23 cellular contexts compared by ENCODE assay signal in the genomic region with DNA sequence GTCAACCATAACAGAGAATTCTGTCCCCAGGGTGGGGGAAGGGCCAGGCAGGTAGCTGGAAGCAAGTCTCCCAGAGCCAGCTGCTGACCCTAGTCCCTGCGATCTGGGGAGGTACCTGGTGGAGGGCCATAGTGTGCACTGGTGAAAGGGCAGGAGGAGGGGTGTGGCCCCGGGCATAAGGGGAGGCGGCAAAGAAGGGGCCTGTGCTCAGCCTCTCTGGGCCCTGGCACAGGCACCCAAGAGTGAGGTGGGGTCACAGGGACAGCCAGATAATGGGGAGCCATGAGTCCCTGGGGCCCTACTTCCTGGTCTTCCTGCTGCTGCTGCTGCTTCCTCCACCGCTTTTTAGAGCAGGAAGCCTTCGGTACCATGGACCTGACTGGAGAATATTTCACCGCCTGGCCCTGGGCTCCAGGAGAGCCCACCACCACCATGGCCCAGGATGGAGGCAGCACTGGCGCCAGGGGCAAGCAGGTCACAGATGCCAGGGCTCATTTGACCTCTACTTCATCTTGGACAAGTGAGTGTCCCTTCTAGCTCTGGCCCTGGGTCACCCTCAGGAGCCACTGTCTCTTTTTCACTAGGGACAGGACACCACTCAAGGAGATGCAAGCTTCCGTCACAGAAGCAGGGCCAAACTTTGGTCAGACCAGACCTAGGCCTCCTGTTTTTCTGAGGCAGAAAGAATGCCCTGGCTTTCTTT. TPM values are rescaled to one million over a fixed set of nuclear protein-coding genes. Genes with fewer than 3 reads are reported as not detected.
DNase-seq lines count a peak whose midpoint lies in the region; TF ChIP-seq lines count a peak whose summit lies in the region.
"Had no signal": no experiment of that assay in that cellular context is flagged by ENCODE, and none has a peak within 500 bp of the region (broad histone marks: within the 10 kb centered on the region; RNA-seq: fewer than 3 reads in every experiment).

ANTXRL (plus strand) TSS at position 7 of the 703 bp plus-strand sequence; CDS start at position 273, 266 bp downstream.

- H3K27ac Mint-ChIP-seq in CD8-positive, alpha-beta memory T cell, result peak within 1 kb of the TSS in 1 of 8 donors; percentile 52
- no peak within 1 kb of the TSS for H3K27ac Mint-ChIP-seq in chondrocyte (ENCODE audit: unreplicated experiment)

- no peak within 1 kb of the TSS for H3K27ac ChIP-seq in CD8-positive, alpha-beta memory T cell (ENCODE audit: low read depth, low read length)
- H3K27ac ChIP-seq in parathyroid adenoma (peak within 1 kb of the TSS; percentile 41), GM23248 (no peak within 1 kb of the TSS)

- peaks cover 4% of the 10 kb centered on the region for H3K27me3 ChIP-seq in CD8-positive, alpha-beta memory T cell (ENCODE audit: insufficient read depth, low read length, poor library complexity, severe bottlenecking)
- H3K27me3 ChIP-seq in parathyroid adenoma (ENCODE audit: control insufficient read depth, insufficient read depth, low read length) (no peaks in the 10 kb centered on the region), GM23248 (replicated peaks; ENCODE audit: insufficient read depth) (no peaks in the 10 kb centered on the region)
- H3K27me3 ChIP-seq: thyroid gland had no signal

- H3F3A ChIP-seq in GM23248 (ENCODE audit: insufficient read depth), result peaks cover 7% of the 10 kb centered on the region; the same call in 1 of the 2 replicates

- H4K20me1 ChIP-seq in GM23248 (ENCODE audit: insufficient read depth), result no peaks in the 10 kb centered on the region

- no peaks in the 10 kb centered on the region for H3K36me3 Mint-ChIP-seq in CD8-positive, alpha-beta memory T cell
- peaks cover 1% of the 10 kb centered on the region for H3K36me3 Mint-ChIP-seq in chondrocyte (ENCODE audit: low read depth)

- peak; percentile 6 for DNase-seq in activated CD4-positive, alpha-beta T cell treated with anti-CD3 and anti-CD28 coated beads for 1 hour
- DNase-seq in activated CD4-positive, alpha-beta T cell treated with anti-CD3 and anti-CD28 coated beads, Interleukin-2, amount 50 U/mL, for 48 hours, result no peak
- DNase-seq in CD8-positive, alpha-beta memory T cell, result peak in 1 of 5 donors; percentile 44
- DNase-seq in chondrocyte (ENCODE audit: low spot score) (peak; percentile 68), kidney tubule cell (ENCODE audit: low spot score) (no peak), NK-92 (lab: John Stamatoyannopoulos, UW; ENCODE audit: unreplicated experiment) (no peak), GM23248 (no peak)
- DNase-seq: 8988T; activated T-cell treated with anti-CD3 and anti-CD28 coated beads, Interleukin-2, amount 50 U/mL, for 1 hour; anterior cingulate cortex; GOT3; MV-4-11; NCI-H524 treated with DMSO at 0.1 percent for 48 hours; stimulated activated CD4-positive, alpha-beta T cell treated with anti-CD3 and anti-CD28 coated beads, Interleukin-4, amount 100 ng/mL, for 1 hour; T-helper 9 cell had no signal

- H3K9me3 Mint-ChIP-seq in CD8-positive, alpha-beta memory T cell, result no peaks in the 10 kb centered on the region
- H3K9me3 Mint-ChIP-seq in chondrocyte (ENCODE audit: low read depth), result peaks cover 3% of the 10 kb centered on the region

- H3K79me2 ChIP-seq in parathyroid adenoma (no peaks in the 10 kb centered on the region), GM23248 (ENCODE audit: insufficient read depth) (no peaks in the 10 kb centered on the region)

- peaks cover 9 to 23% (median 21%) of the 10 kb centered on the region in 3 donors for H3K4me1 Mint-ChIP-seq in CD8-positive, alpha-beta memory T cell
- H3K4me1 Mint-ChIP-seq in chondrocyte (ENCODE audit: low read depth), result peaks cover 18% of the 10 kb centered on the region

- WGBS in GM23248 (ENCODE audit: low coverage in 1 of 2, low lambda C conversion rate in 2 of 2, missing lambda C conversion rate in 2 of 2), 2 experiments, result 95 to 98% methylated on average over 8 of the region's 8 CpGs

- H3K4me1 ChIP-seq in CD8-positive, alpha-beta memory T cell (ENCODE audit: insufficient read depth, low read length), result peaks cover 16% of the 10 kb centered on the region
- peaks cover 28% of the 10 kb centered on the region for H3K4me1 ChIP-seq in parathyroid adenoma
- peaks cover 23% of the 10 kb centered on the region for H3K4me1 ChIP-seq in GM23248 (ENCODE audit: insufficient read depth)

- CTCF ChIA-PET in CD8-positive, alpha-beta memory T cell (lab: Charles Lee), result no interaction called here

- no peak within 1 kb of the TSS for H3K4me2 ChIP-seq in parathyroid adenoma (ENCODE audit: low read length)
- H3K4me2 ChIP-seq in GM23248 (ENCODE audit: unreplicated experiment), result no peak within 1 kb of the TSS

- no peaks in the 10 kb centered on the region for H3K9me3 ChIP-seq in CD8-positive, alpha-beta memory T cell (ENCODE audit: low read length)
- H3K9me3 ChIP-seq in parathyroid adenoma (ENCODE audit: control insufficient read depth, low read length) (no peaks in the 10 kb centered on the region), GM23248 (ENCODE audit: low read depth) (no peaks in the 10 kb centered on the region)
- H3K9me3 ChIP-seq: thyroid gland had no signal

- TF ChIP-seq CTCF in chondrocyte (IDR thresholded peaks at IDR 0.05) (no peak), parathyroid adenoma (IDR thresholded peaks at IDR 0.05) (no peak)

- H2AFZ ChIP-seq in parathyroid adenoma (peak within 1 kb of the TSS; percentile 71), GM23248 (no peak within 1 kb of the TSS)

- H3K36me3 ChIP-seq in CD8-positive, alpha-beta memory T cell (ENCODE audit: insufficient read depth, low read length), result no peaks in the 10 kb centered on the region
- H3K36me3 ChIP-seq in parathyroid adenoma (ENCODE audit: control insufficient read depth, insufficient read depth, low read length) (no peaks in the 10 kb centered on the region), GM23248 (ENCODE audit: low read depth) (no peaks in the 10 kb centered on the region)
- H3K36me3 ChIP-seq: thyroid gland had no signal

- H3K4me3 Mint-ChIP-seq in CD8-positive, alpha-beta memory T cell, result peak within 1 kb of the TSS in 5 of 7 donors; percentile 4 to 58 (median 49)
- no peak within 1 kb of the TSS for H3K4me3 Mint-ChIP-seq in chondrocyte (ENCODE audit: unreplicated experiment)

- in situ Hi-C loops in GM23248 (cut with MboI), result no loop called here

- H3K9me2 ChIP-seq in GM23248 (ENCODE audit: insufficient read depth), result no peaks in the 10 kb centered on the region

- H3K27me3 Mint-ChIP-seq in CD8-positive, alpha-beta memory T cell, result peaks cover 0 to 4% of the 10 kb centered on the region in 2 donors
- peaks cover 3% of the 10 kb centered on the region for H3K27me3 Mint-ChIP-seq in chondrocyte (ENCODE audit: low read depth)

- POLR2A ChIA-PET in CD8-positive, alpha-beta memory T cell (lab: Charles Lee), result no interaction called here

- no peak within 1 kb of the TSS for H3K9ac ChIP-seq in parathyroid adenoma
- no peak within 1 kb of the TSS for H3K9ac ChIP-seq in GM23248

- H3K4me3 ChIP-seq in CD8-positive, alpha-beta memory T cell (ENCODE audit: low read length), result no peak within 1 kb of the TSS
- H3K4me3 ChIP-seq in parathyroid adenoma (ENCODE audit: low read depth, low read length) (no peak within 1 kb of the TSS), GM23248 (no peak within 1 kb of the TSS)
- H3K4me3 ChIP-seq: thyroid gland had no signal

RNA-seq across cellular contexts. Expression of gene ANTXRL, which starts in this region (rescaled TPM):
- total RNA-seq in CD8-positive, alpha-beta memory T cell, result not detected
- polyA plus RNA-seq in CD8-positive, alpha-beta memory T cell, result not detected
- total RNA-seq in chondrocyte, result not detected in 3 replicates
- not detected in 2 replicates for total RNA-seq in GM23248 (2014; rRNA removed; shearing (Covaris generic))
- polyA plus RNA-seq in GM23248 (2016; fragmentation: Nextera tagmentation; extraction: Ambion mirVana), result not detected in 2 replicates
- total RNA-seq: cerebellum, fibroblast of villous mesenchyme, mucosa of gallbladder, SK-MEL-5, skeletal muscle tissue, thyroid gland had no signal
- polyA plus RNA-seq: BJ had no signal

Comparison
In these comparisons a context has a peak if more than half of its experiments do, and no peak if none do; other contexts are left out.
1. Peak in DNase-seq in chondrocyte; RNA of the gene not detected or under 1 TPM.